Comparison of ENCODE assay signal across 2 cellular contexts in genomic region chr11:83866655-83867054, GRCh38.
TF ChIP-seq lines count a peak whose summit lies in the region.

No MANE protein-coding gene starts in this region.

TF ChIP-seq in liver, 16 proteins besides CTCF, POLR2A, EP300 and RAD21 (continued from another document):
- TF ChIP-seq REST (IDR thresholded peaks at IDR 0.05), result no peak
- no peak for TF ChIP-seq FOXA2 (IDR thresholded peaks at IDR 0.05)
- TF ChIP-seq FOXA1 (IDR thresholded peaks at IDR 0.05), result no peak
- TF ChIP-seq EGR1 (IDR thresholded peaks at IDR 0.05; ENCODE audit: low read depth in 2 of 2), result no peak

TF ChIP-seq in HepG2, 621 proteins besides CTCF, POLR2A, EP300 and RAD21:
- TF ChIP-seq GRHL1 (CRISPR knock-in tag; conservative IDR thresholded peaks at IDR 0.05), result no peak
- TF ChIP-seq ETV5 (CRISPR knock-in tag; IDR thresholded peaks at IDR 0.05; ENCODE audit: borderline replicate concordance), result no peak
- no peak for TF ChIP-seq ZC3H4 (CRISPR knock-in tag; IDR thresholded peaks at IDR 0.05; ENCODE audit: borderline replicate concordance)
- no peak for TF ChIP-seq SRY (CRISPR knock-in tag; IDR thresholded peaks at IDR 0.05)
- TF ChIP-seq MAZ (IDR thresholded peaks at IDR 0.05; ENCODE audit: borderline replicate concordance, low read depth, low read length), result no peak
- no peak for TF ChIP-seq MAZ (CRISPR knock-in tag; IDR thresholded peaks at IDR 0.05; ENCODE audit: low read depth)
- TF ChIP-seq ZNF326 (CRISPR knock-in tag; IDR thresholded peaks at IDR 0.05; ENCODE audit: borderline replicate concordance), result no peak
- no peak for TF ChIP-seq NFATC3 (CRISPR knock-in tag; IDR thresholded peaks at IDR 0.05)
- TF ChIP-seq XBP1 (CRISPR knock-in tag; IDR thresholded peaks at IDR 0.05), result no peak
- TF ChIP-seq MXD3 (CRISPR knock-in tag; IDR thresholded peaks at IDR 0.05), result no peak
- TF ChIP-seq U2AF1 (optimal IDR thresholded peaks at IDR 0.05; ENCODE audit: low read depth, low read length), result no peak
- TF ChIP-seq SOX13 (IDR thresholded peaks at IDR 0.05), result no peak
- TF ChIP-seq SOX13 (CRISPR knock-in tag; conservative IDR thresholded peaks at IDR 0.05 in 1 of 2, IDR thresholded peaks at IDR 0.05 in 1 of 2), result no peak
- TF ChIP-seq AHR (CRISPR knock-in tag; IDR thresholded peaks at IDR 0.05), result no peak
